Comparison of ENCODE assay signal across 1 cellular context in the genomic region with DNA sequence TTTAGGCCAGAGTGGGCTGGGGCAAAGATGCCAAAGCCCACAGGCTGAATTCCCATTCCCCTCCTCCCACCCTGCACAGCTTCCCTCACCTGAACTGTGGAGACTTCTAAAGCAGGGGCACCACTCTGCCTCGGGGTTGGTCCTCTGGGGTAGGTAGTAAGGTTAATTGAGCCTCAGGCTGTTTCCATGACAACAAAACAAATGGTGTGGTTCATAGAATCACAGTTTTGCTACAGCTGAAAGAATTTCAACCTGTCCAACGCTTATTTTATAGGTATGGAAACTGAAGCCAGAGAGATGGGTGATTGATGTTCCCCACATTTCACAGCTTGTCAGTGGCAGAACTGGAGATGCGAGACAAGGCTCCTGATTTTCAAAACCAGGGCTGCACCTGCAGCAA.
TF ChIP-seq lines count a peak whose summit lies in the region.

No MANE protein-coding gene starts in this region.

TF ChIP-seq in IMR-90, 13 proteins besides CTCF, POLR2A, EP300 and RAD21:
- TF ChIP-seq FOS (IDR thresholded peaks at IDR 0.05; ENCODE audit: low read depth, low read length) (no peak), ELK1 (IDR thresholded peaks at IDR 0.05; ENCODE audit: borderline replicate concordance, low read depth, low read length) (no peak), NFE2L2 (IDR thresholded peaks at IDR 0.05; ENCODE audit: low read depth, low read length) (no peak), BHLHE40 (IDR thresholded peaks at IDR 0.05; ENCODE audit: low read depth, low read length) (no peak), CEBPB (IDR thresholded peaks at IDR 0.05; ENCODE audit: low read depth, low read length) (no peak), RFX5 (IDR thresholded peaks at IDR 0.05; ENCODE audit: low read depth, low read length) (no peak), RCOR1 (IDR thresholded peaks at IDR 0.05; ENCODE audit: insufficient replicate concordance, low read length) (no peak), USF2 (IDR thresholded peaks at IDR 0.05; ENCODE audit: low read depth, low read length) (no peak), MXI1 (IDR thresholded peaks at IDR 0.05; ENCODE audit: borderline replicate concordance, low read depth, low read length) (no peak), SMC3 (IDR thresholded peaks at IDR 0.05; ENCODE audit: low read depth, low read length) (no peak), MAZ (IDR thresholded peaks at IDR 0.05; ENCODE audit: borderline replicate concordance, low read depth, low read length) (no peak)
